Comparison of ENCODE assay signal across 1 cellular context in genomic region chr1:51669191-51669590, GRCh38.
TF ChIP-seq lines count a peak whose summit lies in the region.

No MANE protein-coding gene starts in this region.

TF ChIP-seq in IMR-90, 13 proteins besides CTCF, POLR2A, EP300 and RAD21 (continued from another document):
- TF ChIP-seq USF2 (IDR thresholded peaks at IDR 0.05; ENCODE audit: low read depth, low read length) (no peak), MAFK (IDR thresholded peaks at IDR 0.05; ENCODE audit: low read depth, low read length) (peak; percentile 36; the same call in 1 of the 2 replicates), BHLHE40 (IDR thresholded peaks at IDR 0.05; ENCODE audit: low read depth, low read length) (no peak), FOS (IDR thresholded peaks at IDR 0.05; ENCODE audit: low read depth, low read length) (no peak), MXI1 (IDR thresholded peaks at IDR 0.05; ENCODE audit: borderline replicate concordance, low read depth, low read length) (no peak), ELK1 (IDR thresholded peaks at IDR 0.05; ENCODE audit: borderline replicate concordance, low read depth, low read length) (no peak), NFE2L2 (IDR thresholded peaks at IDR 0.05; ENCODE audit: low read depth, low read length) (peak; percentile 61), RFX5 (IDR thresholded peaks at IDR 0.05; ENCODE audit: low read depth, low read length) (no peak)
